Comparison of ENCODE assay signal across 8 cellular contexts in the genomic region with DNA sequence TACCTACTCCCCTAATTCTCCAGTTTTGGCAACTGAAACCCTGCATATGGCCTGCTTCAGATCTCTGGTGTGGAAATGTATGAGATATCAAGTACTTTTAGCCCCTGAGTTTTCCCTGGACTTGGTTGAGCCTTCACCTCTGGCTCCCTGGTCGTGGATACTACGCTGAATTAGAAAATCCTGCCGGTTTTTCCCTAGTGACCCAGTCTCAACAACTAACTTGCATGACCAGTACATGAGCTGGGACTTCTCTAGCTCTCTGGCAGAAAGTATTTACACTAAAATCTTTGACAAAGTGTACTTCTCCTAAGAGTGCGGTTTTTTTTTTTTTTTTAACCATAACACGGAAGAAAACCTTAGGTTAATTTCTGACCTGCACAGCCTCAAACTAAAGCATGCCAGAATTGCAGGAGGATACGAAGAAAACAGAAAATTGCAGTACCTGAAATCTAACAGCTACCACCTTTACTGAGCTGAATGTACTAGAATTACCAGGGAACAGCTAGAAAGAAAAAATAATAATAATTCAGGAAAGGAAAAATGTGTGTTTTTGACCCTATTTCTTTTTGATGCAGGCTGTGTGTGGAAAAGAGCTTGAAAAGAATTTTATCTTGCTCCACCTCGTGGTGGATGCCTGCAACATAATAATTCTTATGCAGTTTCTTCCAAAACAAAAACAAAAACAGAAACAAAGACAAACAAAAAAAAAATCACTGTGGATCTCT.
DNase-seq lines count a peak whose midpoint lies in the region; ATAC-seq, FAIRE-seq and TF ChIP-seq lines count a peak whose summit lies in the region.

No MANE protein-coding gene starts in this region.

- H4K20me1 ChIP-seq in keratinocyte (ENCODE audit: control insufficient read depth, extremely low read depth, insufficient read depth, low read length), result no peaks in the 10 kb centered on the region

- H3K36me3 ChIP-seq in BE2C (no peaks in the 10 kb centered on the region), HEK293 (ENCODE audit: control insufficient read depth in 2 of 2, insufficient read depth in 1 of 2, low read length in 2 of 2) (no peaks in the 10 kb centered on the region), keratinocyte (ENCODE audit: control insufficient read depth in 2 of 2, extremely low read depth in 1 of 2, insufficient read depth in 2 of 2, low read length in 2 of 2) (no peaks in the 10 kb centered on the region)

- POLR2A ChIA-PET in HEK293 (lab: Yijun Ruan, JAX), result no interaction called here

- no peak overlapping the region for H3K27ac ChIP-seq in HEK293 (ENCODE audit: extremely low read depth, low read depth, low read length)
- peak overlapping the region; percentile 25 for H3K27ac ChIP-seq in VCaP
- H3K27ac ChIP-seq in keratinocyte (ENCODE audit: control insufficient read depth, insufficient read depth, low read length), result no peak overlapping the region

- no peaks in the 10 kb centered on the region for H3K79me2 ChIP-seq in keratinocyte (ENCODE audit: control insufficient read depth, insufficient read depth, low read length)

- H3K9me3 ChIP-seq in BE2C, result no peaks in the 10 kb centered on the region
- H3K9me3 ChIP-seq in HEK293 (ENCODE audit: control insufficient read depth, insufficient read depth, low read depth, low read length), result no peaks in the 10 kb centered on the region
- no peaks in the 10 kb centered on the region for H3K9me3 ChIP-seq in keratinocyte (ENCODE audit: control insufficient read depth, low read depth, low read length)

- no peaks in the 10 kb centered on the region for H3K4me1 ChIP-seq in BE2C
- H3K4me1 ChIP-seq in HEK293 (ENCODE audit: control insufficient read depth, insufficient read depth, low read length), result no peaks in the 10 kb centered on the region
- peaks cover 5% of the 10 kb centered on the region for H3K4me1 ChIP-seq in keratinocyte (ENCODE audit: control insufficient read depth, extremely low read depth, insufficient read depth, low read length)

- DNase-seq in BE2C, result no peak
- no peak for DNase-seq in keratinocyte (ENCODE audit: low read depth, low spot score)
- no peak for DNase-seq in GDM1 (lab: John Stamatoyannopoulos, UW)
- DNase-seq in NCI-H345 treated with DMSO at 0.1 percent for 48 hours (lab: John Stamatoyannopoulos, UW; ENCODE audit: unreplicated experiment), result no peak

- no peak overlapping the region for H2AFZ ChIP-seq in keratinocyte (ENCODE audit: control insufficient read depth, low read length)

- TF ChIP-seq CTCF in BE2C (IDR thresholded peaks at IDR 0.05; ENCODE audit: low read depth, low read length), result peak; percentile 34; the same call in 1 of the 2 replicates
- TF ChIP-seq CTCF in HEK293 (tag by site-specific recombination; IDR thresholded peaks at IDR 0.05), result no peak
- TF ChIP-seq CTCF in VCaP (conservative IDR thresholded peaks at IDR 0.05), result peak; percentile 80
- peak in 2 of 3 experiments; percentile 24 to 39 for TF ChIP-seq CTCF in keratinocyte (optimal IDR thresholded peaks at IDR 0.05 in 1 of 3, IDR thresholded peaks at IDR 0.05 in 1 of 3, conservative IDR thresholded peaks at IDR 0.05 in 1 of 3; ENCODE audit: extremely low read depth in 1 of 3, insufficient read depth in 2 of 3, low read length in 3 of 3)

- ATAC-seq in GM21367 (IDR thresholded peaks at IDR 0.05; ENCODE audit: unreplicated experiment) (no peak), HG02885 (IDR thresholded peaks at IDR 0.05; ENCODE audit: poor library complexity, unreplicated experiment) (no peak)

- no peak overlapping the region for H3K4me3 ChIP-seq in BE2C (ENCODE audit: low read depth, low read length)
- no peak overlapping the region for H3K4me3 ChIP-seq in HEK293 (ENCODE audit: low read depth, low read length)
- H3K4me3 ChIP-seq in keratinocyte (ENCODE audit: control insufficient read depth in 2 of 3, extremely low read depth in 1 of 3, insufficient read depth in 2 of 3, low read depth in 1 of 3, low read length in 3 of 3), result no peak overlapping the region

- CTCF ChIA-PET in HEK293 (lab: Yijun Ruan, JAX), result interaction anchor here (0.6 to 2.6 kb wide), 28 partner anchors 9 to 1429 kb away, joined by 3 to 9 read pairs (median 3); no protein-coding TSS in a partner anchor

- dilution Hi-C loops in keratinocyte (cut with MboI; ENCODE audit: extremely low pct_ligation_motif_present, low sequenced_read_pairs), result no loop called here

- H3K27me3 ChIP-seq in BE2C, result no peaks in the 10 kb centered on the region
- no peaks in the 10 kb centered on the region for H3K27me3 ChIP-seq in keratinocyte (ENCODE audit: control insufficient read depth, extremely low read depth, insufficient read depth, low read length)

- FAIRE-seq in keratinocyte (lab: Jason Lieb, UNC), result no peak

- no peak overlapping the region for H3K4me2 ChIP-seq in keratinocyte (ENCODE audit: control insufficient read depth, extremely low read depth, insufficient read depth, low read depth, low read length)

- H3K9me1 ChIP-seq in keratinocyte (ENCODE audit: control insufficient read depth, extremely low read depth, insufficient read depth, low read length), result no peaks in the 10 kb centered on the region

- no peak overlapping the region for H3K9ac ChIP-seq in keratinocyte (ENCODE audit: control insufficient read depth, extremely low read depth, insufficient read depth, low read length)

TF ChIP-seq in HEK293, 187 proteins besides CTCF, POLR2A, EP300 and RAD21:
- no peak for TF ChIP-seq PBX3 (CRISPR knock-in tag; IDR thresholded peaks at IDR 0.05)
- 0 out of 2 replicates have a peak, but pooled peaks have one; percentile 7 for TF ChIP-seq ZNF654 (tag by site-specific recombination; IDR thresholded peaks at IDR 0.05; ENCODE audit: low read depth)
- no peak for TF ChIP-seq ZNF645 (tag by site-specific recombination; IDR thresholded peaks at IDR 0.05)
- TF ChIP-seq, protein P1, sequence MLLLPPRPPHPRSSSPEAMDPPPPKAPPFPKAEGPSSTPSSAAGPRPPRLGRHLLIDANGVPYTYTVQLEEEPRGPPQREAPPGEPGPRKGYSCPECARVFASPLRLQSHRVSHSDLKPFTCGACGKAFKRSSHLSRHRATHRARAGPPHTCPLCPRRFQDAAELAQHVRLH (tag by site-specific recombination; IDR thresholded peaks at IDR 0.05), result no peak
- TF ChIP-seq ZNF596 (tag by site-specific recombination; IDR thresholded peaks at IDR 0.05), result no peak
- no peak for TF ChIP-seq ZSCAN18 (tag by site-specific recombination; IDR thresholded peaks at IDR 0.05)
- TF ChIP-seq SCRT1 (tag by site-specific recombination; IDR thresholded peaks at IDR 0.05; ENCODE audit: borderline replicate concordance), result no peak
